ENCODE assay signal across 13 cellular contexts in genomic region chr19:36392916-36393673, GRCh38.
"Had no signal": no experiment of that assay in that cellular context is flagged by ENCODE, and none has a peak within 500 bp of the region (broad histone marks: within the 10 kb centered on the region; RNA-seq: fewer than 3 reads in every experiment).

No MANE protein-coding gene starts in this region.

- DNase-seq: activated effector memory CD4-positive, alpha-beta T cell treated with Interleukin-2 at 50 U/mL for 16 hours; activated T-cell treated with anti-CD3 and anti-CD28 coated beads, Interleukin-2, amount 50 U/mL, for 24 hours; dorsolateral prefrontal cortex; retina; substantia nigra; T-helper 2 cell had no signal

- H3K27ac ChIP-seq: breast epithelium, dorsolateral prefrontal cortex, esophagus muscularis mucosa, parathyroid adenoma had no signal

- H3K79me2 ChIP-seq: parathyroid adenoma had no signal

- H3K27ac Mint-ChIP-seq: activated naive CD4-positive, alpha-beta T cell treated with anti-CD3 and anti-CD28 coated beads, Interleukin-2, amount 50 U/mL, for 72 hours; activated T-cell treated with anti-CD3 and anti-CD28 coated beads, Interleukin-2, amount 50 U/mL, for 24 hours; stimulated activated memory B cell treated with anti-CD40 and anti-IgM and Interleukin-4, amounts not matched to agents 10 μg/mL and 1 μg/mL and 100 μg/mL, for 72 hours; type B pancreatic cell had no signal

- H3K27me3 Mint-ChIP-seq: activated T-cell treated with anti-CD3 and anti-CD28 coated beads, Interleukin-2, amount 50 U/mL, for 24 hours; stimulated activated memory B cell treated with anti-CD40 and anti-IgM and Interleukin-4, amounts not matched to agents 10 μg/mL and 1 μg/mL and 100 μg/mL, for 72 hours; type B pancreatic cell had no signal

- H3K9ac ChIP-seq: parathyroid adenoma had no signal

- H2AFZ ChIP-seq: parathyroid adenoma had no signal

- H3K4me1 ChIP-seq: breast epithelium, esophagus muscularis mucosa, parathyroid adenoma had no signal

- H3K4me1 Mint-ChIP-seq: neural crest cell; stimulated activated memory B cell treated with anti-CD40 and anti-IgM and Interleukin-4, amounts not matched to agents 10 μg/mL and 1 μg/mL and 100 μg/mL, for 72 hours had no signal

- H3K27me3 ChIP-seq: breast epithelium, dorsolateral prefrontal cortex, esophagus muscularis mucosa had no signal

- ATAC-seq: activated naive CD4-positive, alpha-beta T cell treated with anti-CD3 and anti-CD28 coated beads, Interleukin-2, amount 50 U/mL, for 72 hours; stimulated activated memory B cell treated with anti-CD40 and anti-IgM and Interleukin-4, amounts not matched to agents 10 μg/mL and 1 μg/mL and 100 μg/mL, for 72 hours had no signal

- H3K4me3 ChIP-seq: dorsolateral prefrontal cortex, esophagus muscularis mucosa had no signal

- H3K4me3 Mint-ChIP-seq: activated T-cell treated with anti-CD3 and anti-CD28 coated beads, Interleukin-2, amount 50 U/mL, for 24 hours; neural crest cell; stimulated activated memory B cell treated with anti-CD40 and anti-IgM and Interleukin-4, amounts not matched to agents 10 μg/mL and 1 μg/mL and 100 μg/mL, for 72 hours; type B pancreatic cell had no signal
